Comparison of ENCODE assay signal across 1 cellular context in the genomic region with DNA sequence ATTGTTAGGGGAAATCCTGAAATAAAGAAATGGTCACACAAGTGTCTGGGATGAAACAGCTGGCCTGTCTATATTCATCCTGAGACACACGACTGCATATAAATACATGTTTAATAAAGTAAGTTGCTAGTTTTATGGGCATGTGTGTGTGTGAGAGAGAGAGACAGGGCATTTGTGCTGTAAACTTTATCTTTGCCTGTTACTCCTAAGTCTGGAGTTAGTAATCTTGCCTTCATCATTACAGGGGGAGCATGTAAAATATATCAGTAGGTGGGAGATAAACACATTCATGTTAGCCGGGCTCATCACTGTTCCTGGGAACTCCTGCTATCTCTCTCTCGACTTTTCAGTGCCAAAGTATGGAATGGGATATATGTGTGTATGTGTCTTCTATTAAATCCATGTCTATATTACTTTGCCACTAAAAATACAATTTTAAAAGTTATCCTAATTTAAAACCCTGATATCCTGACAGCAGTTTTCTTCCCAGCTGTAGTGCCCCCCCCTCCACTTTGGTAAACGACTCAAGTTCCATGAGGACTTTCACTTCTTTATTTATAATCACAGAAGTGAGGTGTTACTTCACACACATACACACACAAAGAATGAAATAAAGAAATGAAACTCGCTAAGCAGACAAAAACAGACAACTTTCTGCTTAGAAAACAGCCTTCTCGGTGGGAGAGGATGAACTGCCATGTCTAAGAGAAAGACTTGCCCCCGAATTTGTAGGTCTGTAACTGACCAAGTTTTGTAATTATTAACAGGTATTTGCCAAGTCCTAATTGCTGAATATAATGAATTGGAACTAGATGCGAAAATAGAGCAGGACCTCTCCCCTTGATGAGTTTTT.
A peak's percentile ranks its signal among the peaks of the same experiment; 100 is the strongest.
TF ChIP-seq lines count a peak whose summit lies in the region.

No MANE protein-coding gene starts in this region.

TF ChIP-seq in GM12878, 131 proteins besides CTCF, POLR2A, EP300 and RAD21 (continued from another document):
- TF ChIP-seq, protein P1, sequence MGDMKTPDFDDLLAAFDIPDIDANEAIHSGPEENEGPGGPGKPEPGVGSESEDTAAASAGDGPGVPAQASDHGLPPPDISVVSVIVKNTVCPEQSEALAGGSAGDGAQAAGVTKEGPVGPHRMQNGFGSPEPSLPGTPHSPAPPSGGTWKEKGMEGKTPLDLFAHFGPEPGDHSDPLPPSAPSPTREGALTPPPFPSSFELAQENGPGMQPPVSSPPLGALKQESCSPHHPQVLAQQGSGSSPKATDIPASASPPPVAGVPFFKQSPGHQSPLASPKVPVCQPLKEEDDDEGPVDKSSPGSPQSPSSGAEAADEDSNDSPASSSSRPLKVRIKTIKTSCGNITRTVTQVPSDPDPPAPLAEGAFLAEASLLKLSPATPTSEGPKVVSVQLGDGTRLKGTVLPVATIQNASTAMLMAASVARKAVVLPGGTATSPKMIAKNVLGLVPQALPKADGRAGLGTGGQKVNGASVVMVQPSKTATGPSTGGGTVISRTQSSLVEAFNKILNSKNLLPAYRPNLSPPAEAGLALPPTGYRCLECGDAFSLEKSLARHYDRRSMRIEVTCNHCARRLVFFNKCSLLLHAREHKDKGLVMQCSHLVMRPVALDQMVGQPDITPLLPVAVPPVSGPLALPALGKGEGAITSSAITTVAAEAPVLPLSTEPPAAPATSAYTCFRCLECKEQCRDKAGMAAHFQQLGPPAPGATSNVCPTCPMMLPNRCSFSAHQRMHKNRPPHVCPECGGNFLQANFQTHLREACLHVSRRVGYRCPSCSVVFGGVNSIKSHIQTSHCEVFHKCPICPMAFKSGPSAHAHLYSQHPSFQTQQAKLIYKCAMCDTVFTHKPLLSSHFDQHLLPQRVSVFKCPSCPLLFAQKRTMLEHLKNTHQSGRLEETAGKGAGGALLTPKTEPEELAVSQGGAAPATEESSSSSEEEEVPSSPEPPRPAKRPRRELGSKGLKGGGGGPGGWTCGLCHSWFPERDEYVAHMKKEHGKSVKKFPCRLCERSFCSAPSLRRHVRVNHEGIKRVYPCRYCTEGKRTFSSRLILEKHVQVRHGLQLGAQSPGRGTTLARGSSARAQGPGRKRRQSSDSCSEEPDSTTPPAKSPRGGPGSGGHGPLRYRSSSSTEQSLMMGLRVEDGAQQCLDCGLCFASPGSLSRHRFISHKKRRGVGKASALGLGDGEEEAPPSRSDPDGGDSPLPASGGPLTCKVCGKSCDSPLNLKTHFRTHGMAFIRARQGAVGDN (IDR thresholded peaks at IDR 0.05), result no peak
- TF ChIP-seq STAT3 (IDR thresholded peaks at IDR 0.05; ENCODE audit: low read depth, low read length), result no peak
- no peak for TF ChIP-seq SRF (IDR thresholded peaks at IDR 0.05; ENCODE audit: low read depth in 2 of 2, low read length in 2 of 2)
- TF ChIP-seq CHD4 (IDR thresholded peaks at IDR 0.05), result no peak
- TF ChIP-seq IKZF1 (conservative IDR thresholded peaks at IDR 0.05), result peak; percentile 75
- TF ChIP-seq, protein P2, sequence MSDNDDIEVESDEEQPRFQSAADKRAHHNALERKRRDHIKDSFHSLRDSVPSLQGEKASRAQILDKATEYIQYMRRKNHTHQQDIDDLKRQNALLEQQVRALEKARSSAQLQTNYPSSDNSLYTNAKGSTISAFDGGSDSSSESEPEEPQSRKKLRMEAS (IDR thresholded peaks at IDR 0.05; ENCODE audit: low read depth, low read length), result no peak
- no peak for TF ChIP-seq PML (IDR thresholded peaks at IDR 0.05; ENCODE audit: low read length)
- TF ChIP-seq, protein P3, sequence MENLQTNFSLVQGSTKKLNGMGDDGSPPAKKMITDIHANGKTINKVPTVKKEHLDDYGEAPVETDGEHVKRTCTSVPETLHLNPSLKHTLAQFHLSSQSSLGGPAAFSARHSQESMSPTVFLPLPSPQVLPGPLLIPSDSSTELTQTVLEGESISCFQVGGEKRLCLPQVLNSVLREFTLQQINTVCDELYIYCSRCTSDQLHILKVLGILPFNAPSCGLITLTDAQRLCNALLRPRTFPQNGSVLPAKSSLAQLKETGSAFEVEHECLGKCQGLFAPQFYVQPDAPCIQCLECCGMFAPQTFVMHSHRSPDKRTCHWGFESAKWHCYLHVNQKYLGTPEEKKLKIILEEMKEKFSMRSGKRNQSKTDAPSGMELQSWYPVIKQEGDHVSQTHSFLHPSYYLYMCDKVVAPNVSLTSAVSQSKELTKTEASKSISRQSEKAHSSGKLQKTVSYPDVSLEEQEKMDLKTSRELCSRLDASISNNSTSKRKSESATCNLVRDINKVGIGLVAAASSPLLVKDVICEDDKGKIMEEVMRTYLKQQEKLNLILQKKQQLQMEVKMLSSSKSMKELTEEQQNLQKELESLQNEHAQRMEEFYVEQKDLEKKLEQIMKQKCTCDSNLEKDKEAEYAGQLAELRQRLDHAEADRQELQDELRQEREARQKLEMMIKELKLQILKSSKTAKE (IDR thresholded peaks at IDR 0.05; ENCODE audit: low read depth, poor library complexity, severe bottlenecking), result peak; percentile 78
- TF ChIP-seq, protein P4, sequence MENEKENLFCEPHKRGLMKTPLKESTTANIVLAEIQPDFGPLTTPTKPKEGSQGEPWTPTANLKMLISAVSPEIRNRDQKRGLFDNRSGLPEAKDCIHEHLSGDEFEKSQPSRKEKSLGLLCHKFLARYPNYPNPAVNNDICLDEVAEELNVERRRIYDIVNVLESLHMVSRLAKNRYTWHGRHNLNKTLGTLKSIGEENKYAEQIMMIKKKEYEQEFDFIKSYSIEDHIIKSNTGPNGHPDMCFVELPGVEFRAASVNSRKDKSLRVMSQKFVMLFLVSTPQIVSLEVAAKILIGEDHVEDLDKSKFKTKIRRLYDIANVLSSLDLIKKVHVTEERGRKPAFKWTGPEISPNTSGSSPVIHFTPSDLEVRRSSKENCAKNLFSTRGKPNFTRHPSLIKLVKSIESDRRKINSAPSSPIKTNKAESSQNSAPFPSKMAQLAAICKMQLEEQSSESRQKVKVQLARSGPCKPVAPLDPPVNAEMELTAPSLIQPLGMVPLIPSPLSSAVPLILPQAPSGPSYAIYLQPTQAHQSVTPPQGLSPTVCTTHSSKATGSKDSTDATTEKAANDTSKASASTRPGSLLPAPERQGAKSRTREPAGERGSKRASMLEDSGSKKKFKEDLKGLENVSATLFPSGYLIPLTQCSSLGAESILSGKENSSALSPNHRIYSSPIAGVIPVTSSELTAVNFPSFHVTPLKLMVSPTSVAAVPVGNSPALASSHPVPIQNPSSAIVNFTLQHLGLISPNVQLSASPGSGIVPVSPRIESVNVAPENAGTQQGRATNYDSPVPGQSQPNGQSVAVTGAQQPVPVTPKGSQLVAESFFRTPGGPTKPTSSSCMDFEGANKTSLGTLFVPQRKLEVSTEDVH (IDR thresholded peaks at IDR 0.05; ENCODE audit: low read depth, partially characterized antibody), result no peak
- TF ChIP-seq STAT1 (conservative IDR thresholded peaks at IDR 0.05), result no peak
- TF ChIP-seq CHD2 (IDR thresholded peaks at IDR 0.05; ENCODE audit: borderline replicate concordance, low read depth, low read length), result peak; percentile 37; the same call in 1 of the 2 replicates
- TF ChIP-seq, protein P5, sequence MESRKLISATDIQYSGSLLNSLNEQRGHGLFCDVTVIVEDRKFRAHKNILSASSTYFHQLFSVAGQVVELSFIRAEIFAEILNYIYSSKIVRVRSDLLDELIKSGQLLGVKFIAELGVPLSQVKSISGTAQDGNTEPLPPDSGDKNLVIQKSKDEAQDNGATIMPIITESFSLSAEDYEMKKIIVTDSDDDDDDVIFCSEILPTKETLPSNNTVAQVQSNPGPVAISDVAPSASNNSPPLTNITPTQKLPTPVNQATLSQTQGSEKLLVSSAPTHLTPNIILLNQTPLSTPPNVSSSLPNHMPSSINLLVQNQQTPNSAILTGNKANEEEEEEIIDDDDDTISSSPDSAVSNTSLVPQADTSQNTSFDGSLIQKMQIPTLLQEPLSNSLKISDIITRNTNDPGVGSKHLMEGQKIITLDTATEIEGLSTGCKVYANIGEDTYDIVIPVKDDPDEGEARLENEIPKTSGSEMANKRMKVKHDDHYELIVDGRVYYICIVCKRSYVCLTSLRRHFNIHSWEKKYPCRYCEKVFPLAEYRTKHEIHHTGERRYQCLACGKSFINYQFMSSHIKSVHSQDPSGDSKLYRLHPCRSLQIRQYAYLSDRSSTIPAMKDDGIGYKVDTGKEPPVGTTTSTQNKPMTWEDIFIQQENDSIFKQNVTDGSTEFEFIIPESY (IDR thresholded peaks at IDR 0.05), result no peak
- no peak for TF ChIP-seq IRF4 (IDR thresholded peaks at IDR 0.05; ENCODE audit: low read depth, low read length)
- TF ChIP-seq BHLHE40 (IDR thresholded peaks at IDR 0.05; ENCODE audit: borderline replicate concordance in 1 of 2, low read depth in 2 of 2, low read length in 1 of 2), result peak; percentile 41 to 58; a peak in 3 of 4 replicates
- no peak for TF ChIP-seq FOS (IDR thresholded peaks at IDR 0.05; ENCODE audit: borderline replicate concordance, extremely low read depth, insufficient read length)
- TF ChIP-seq HCFC1 (IDR thresholded peaks at IDR 0.05; ENCODE audit: low read length), result no peak
- TF ChIP-seq BRCA1 (IDR thresholded peaks at IDR 0.05; ENCODE audit: low read depth, low read length), result no peak
- TF ChIP-seq RB1 (IDR thresholded peaks at IDR 0.05; ENCODE audit: borderline replicate concordance), result no peak
- no peak for TF ChIP-seq CBX5 (IDR thresholded peaks at IDR 0.05; ENCODE audit: low read depth)
- no peak for TF ChIP-seq SREBF2 (IDR thresholded peaks at IDR 0.05; ENCODE audit: low read length)
- TF ChIP-seq, protein P6, sequence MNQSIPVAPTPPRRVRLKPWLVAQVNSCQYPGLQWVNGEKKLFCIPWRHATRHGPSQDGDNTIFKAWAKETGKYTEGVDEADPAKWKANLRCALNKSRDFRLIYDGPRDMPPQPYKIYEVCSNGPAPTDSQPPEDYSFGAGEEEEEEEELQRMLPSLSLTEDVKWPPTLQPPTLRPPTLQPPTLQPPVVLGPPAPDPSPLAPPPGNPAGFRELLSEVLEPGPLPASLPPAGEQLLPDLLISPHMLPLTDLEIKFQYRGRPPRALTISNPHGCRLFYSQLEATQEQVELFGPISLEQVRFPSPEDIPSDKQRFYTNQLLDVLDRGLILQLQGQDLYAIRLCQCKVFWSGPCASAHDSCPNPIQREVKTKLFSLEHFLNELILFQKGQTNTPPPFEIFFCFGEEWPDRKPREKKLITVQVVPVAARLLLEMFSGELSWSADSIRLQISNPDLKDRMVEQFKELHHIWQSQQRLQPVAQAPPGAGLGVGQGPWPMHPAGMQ (IDR thresholded peaks at IDR 0.05; ENCODE audit: borderline replicate concordance), result no peak
